ENCODE assay signal across 23 cellular contexts in the genomic region with DNA sequence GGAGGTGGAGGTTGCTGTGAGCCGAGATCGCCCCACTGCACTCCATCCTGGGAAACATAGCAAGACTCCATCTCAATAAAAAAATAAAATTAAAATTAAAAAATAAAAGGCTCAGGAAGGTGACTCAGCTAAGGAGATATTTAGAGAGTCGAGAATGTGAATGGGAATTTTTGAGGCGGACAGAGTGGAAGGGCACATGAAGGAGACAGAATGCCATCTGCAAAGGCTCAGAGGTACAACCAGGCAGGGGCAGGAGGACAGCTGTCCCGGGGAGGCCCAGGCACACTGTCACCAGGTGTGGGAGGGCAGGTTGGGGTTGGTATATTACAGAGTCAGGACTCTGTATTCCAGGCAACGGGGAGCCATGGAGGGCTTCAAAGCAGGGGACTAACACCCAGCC. TPM values are rescaled to one million over a fixed set of nuclear protein-coding genes. Genes with fewer than 3 reads are reported as not detected.
A peak's percentile ranks its signal among the peaks of the same experiment; 100 is the strongest.
DNase-seq lines count a peak whose midpoint lies in the region; ATAC-seq and TF ChIP-seq lines count a peak whose summit lies in the region.
"Had no signal": no experiment of that assay in that cellular context is flagged by ENCODE, and none has a peak within 500 bp of the region (broad histone marks: within the 10 kb centered on the region; RNA-seq: fewer than 3 reads in every experiment).

No MANE protein-coding gene starts in this region.

- TF ChIP-seq POLR2A in right lobe of liver (IDR thresholded peaks at IDR 0.05): no peak

- no peaks in the 10 kb centered on the region for H4K20me1 ChIP-seq in neural progenitor cell (ENCODE audit: low read depth)
- H4K20me1 ChIP-seq in osteoblast (ENCODE audit: insufficient read depth, low read length): no peaks in the 10 kb centered on the region

- peak; percentile 54 for DNase-seq in AG08396 (ENCODE audit: low spot score)
- DNase-seq in neural progenitor cell (ENCODE audit: low spot score): no peak
- DNase-seq in osteoblast (ENCODE audit: insufficient read length, low spot score, missing footprints): peak; percentile 85
- no peak for DNase-seq in right lobe of liver
- DNase-seq: BE2C; C1 segment of cervical spinal cord; CD4-positive, alpha-beta memory T cell; CD4-positive, CD25-positive, alpha-beta regulatory T cell; CD8-positive, alpha-beta memory T cell; COR-L47; DMS 273 treated with DMSO at 0.1 percent for 48 hours; DMS153; DMS53; DMS79; DND-41; EL; GDM1 had no signal

- H3K27ac ChIP-seq in neural progenitor cell (no peak overlapping the region), osteoblast (ENCODE audit: low read depth, low read length) (no peak overlapping the region), right lobe of liver (no peak overlapping the region)
- H3K27ac ChIP-seq: 22Rv1, A549, BLaER1 had no signal

- TF ChIP-seq CTCF in neural progenitor cell (IDR thresholded peaks at IDR 0.05): no peak
- no peak for TF ChIP-seq CTCF in osteoblast (IDR thresholded peaks at IDR 0.05; ENCODE audit: extremely low read depth, low read depth, low read length)
- TF ChIP-seq CTCF in right lobe of liver (IDR thresholded peaks at IDR 0.05): no peak

- H3K9me3 ChIP-seq in neural progenitor cell (ENCODE audit: low read depth) (no peaks in the 10 kb centered on the region), osteoblast (ENCODE audit: low read depth, low read length) (no peaks in the 10 kb centered on the region), right lobe of liver (no peaks in the 10 kb centered on the region)

- H3K4me3 Mint-ChIP-seq in neural progenitor cell: no peak overlapping the region
- H3K4me3 Mint-ChIP-seq: CD14-positive monocyte; CD4-positive, alpha-beta memory T cell; CD4-positive, CD25-positive, alpha-beta regulatory T cell; CD8-positive, alpha-beta memory T cell had no signal

- peaks cover 7% of the 10 kb centered on the region for H3K4me1 ChIP-seq in neural progenitor cell
- no peaks in the 10 kb centered on the region for H3K4me1 ChIP-seq in osteoblast (ENCODE audit: insufficient read depth, low read length)
- H3K4me1 ChIP-seq in right lobe of liver: no peaks in the 10 kb centered on the region
- H3K4me1 ChIP-seq: A549, BE2C had no signal

- no peaks in the 10 kb centered on the region for H3K36me3 Mint-ChIP-seq in neural progenitor cell
- H3K36me3 Mint-ChIP-seq: CD14-positive monocyte; CD4-positive, alpha-beta memory T cell had no signal

- no peak overlapping the region for H3K9ac ChIP-seq in neural progenitor cell
- H3K9ac ChIP-seq: BLaER1 had no signal

- H3F3A ChIP-seq in neural progenitor cell (ENCODE audit: low read depth): no peaks in the 10 kb centered on the region

- H3K27me3 ChIP-seq in neural progenitor cell: no peaks in the 10 kb centered on the region
- H3K27me3 ChIP-seq in osteoblast (ENCODE audit: insufficient read depth, low read length): peaks cover 16% of the 10 kb centered on the region
- H3K27me3 ChIP-seq in right lobe of liver: no peaks in the 10 kb centered on the region
- H3K27me3 ChIP-seq: BE2C, BLaER1 had no signal

- H3K9me3 Mint-ChIP-seq in neural progenitor cell: no peaks in the 10 kb centered on the region

- H3K36me3 ChIP-seq in neural progenitor cell: no peaks in the 10 kb centered on the region
- H3K36me3 ChIP-seq in osteoblast (ENCODE audit: insufficient read depth, low read length): no peaks in the 10 kb centered on the region
- no peaks in the 10 kb centered on the region for H3K36me3 ChIP-seq in right lobe of liver
- H3K36me3 ChIP-seq: BE2C had no signal

- peak overlapping the region; percentile 60 for H3K27ac Mint-ChIP-seq in neural progenitor cell
- H3K27ac Mint-ChIP-seq: CD14-positive monocyte; CD4-positive, alpha-beta memory T cell; CD4-positive, CD25-positive, alpha-beta regulatory T cell; CD8-positive, alpha-beta memory T cell had no signal

- H2AFZ ChIP-seq in neural progenitor cell (replicated peaks): no peak overlapping the region
- H2AFZ ChIP-seq in osteoblast (ENCODE audit: low read length): no peak overlapping the region

- H3K4me3 ChIP-seq in neural progenitor cell (no peak overlapping the region), osteoblast (ENCODE audit: insufficient read depth, low read length) (no peak overlapping the region), right lobe of liver (no peak overlapping the region)
- H3K4me3 ChIP-seq: A549, BLaER1, GM12878 had no signal

- no peak overlapping the region for H3K4me2 ChIP-seq in neural progenitor cell
- H3K4me2 ChIP-seq in osteoblast (ENCODE audit: insufficient read depth, low read length): no peak overlapping the region
- H3K4me2 ChIP-seq: A549, BLaER1 had no signal

- 82% methylated on average over 4 of the region's 6 CpGs for WGBS in right lobe of liver (ENCODE audit: insufficient coverage, low coverage, low lambda C conversion rate, missing lambda C conversion rate)

- ATAC-seq in HG02642 (IDR thresholded peaks at IDR 0.05; ENCODE audit: poor library complexity, unreplicated experiment): no peak
- no peak for ATAC-seq in right lobe of liver
- ATAC-seq: A549, GM12878 had no signal

- peaks cover 6% of the 10 kb centered on the region for H3K4me1 Mint-ChIP-seq in neural progenitor cell
- H3K4me1 Mint-ChIP-seq: CD14-positive monocyte; CD4-positive, alpha-beta memory T cell; CD4-positive, CD25-positive, alpha-beta regulatory T cell; CD8-positive, alpha-beta memory T cell had no signal

- intact Hi-C loops in right lobe of liver (cut with DNase I): no loop called here

- peaks cover 13% of the 10 kb centered on the region for H3K27me3 Mint-ChIP-seq in neural progenitor cell (ENCODE audit: insufficient read depth, low read depth)

- no peaks in the 10 kb centered on the region for H3K79me2 ChIP-seq in neural progenitor cell (ENCODE audit: low read depth)
- no peaks in the 10 kb centered on the region for H3K79me2 ChIP-seq in osteoblast (ENCODE audit: insufficient read depth, low read length)

RNA-seq across cellular contexts. Expression of a gene that starts 35.5 kb away (rescaled TPM):
- total RNA-seq in neural progenitor cell (ENCODE audit: low replicate concordance) (1.0 and 1.2 TPM in 2 replicates), osteoblast (9.4 and 13.0 TPM in 2 replicates), right lobe of liver (1 to 10 TPM in 1 of 6 experiments, under 1 TPM in 5; 0.12 to 1.6 (median 0.24) TPM)

Comparison
In these comparisons a context has a peak if more than half of its experiments do, and no peak if none do; other contexts are left out.
1. DNase-seq: peak in AG08396 (single experiment) and osteoblast (single experiment); none in neural progenitor cell (single experiment) and right lobe of liver (0 of 3).